ENCODE assay signal across 9 cellular contexts in the genomic region with DNA sequence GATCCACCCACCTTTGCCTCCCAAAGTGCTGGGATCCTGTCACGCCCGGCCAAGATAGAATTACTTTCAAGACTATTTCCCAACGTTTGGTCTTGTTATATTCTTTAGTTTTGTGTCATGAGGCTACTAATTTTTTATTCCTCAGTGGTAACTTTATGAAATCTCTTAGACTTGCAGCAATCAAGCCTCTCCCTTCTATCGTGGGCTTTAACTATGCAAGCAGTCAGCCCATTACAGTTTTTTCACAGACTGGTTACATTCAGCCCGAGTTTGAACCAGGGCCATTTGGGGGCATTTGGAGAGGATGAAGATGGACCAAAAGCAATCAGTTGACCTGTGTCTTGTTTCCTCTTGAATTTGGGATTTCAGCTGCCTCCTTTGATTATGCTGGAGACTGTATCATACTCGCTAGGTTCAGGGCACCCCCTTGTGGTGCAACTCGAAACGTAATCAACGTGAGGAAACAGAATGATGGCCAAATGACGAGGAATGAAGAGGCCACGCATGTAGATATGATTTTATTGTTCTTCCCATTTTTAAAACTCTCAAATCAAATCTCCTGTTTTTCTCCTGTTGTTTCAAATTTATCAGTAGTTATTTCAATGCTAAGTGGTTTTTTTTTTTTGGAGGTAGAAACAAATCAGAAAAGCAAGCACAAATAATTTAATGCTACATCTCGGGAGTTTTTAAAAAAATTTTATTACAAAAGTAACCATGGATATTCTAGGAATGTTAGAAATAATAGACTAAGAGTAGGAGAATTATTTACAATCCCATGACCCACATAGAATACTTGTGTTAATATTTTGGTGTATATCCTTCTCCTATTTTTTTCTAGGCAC.
DNase-seq lines count a peak whose midpoint lies in the region; ATAC-seq, FAIRE-seq and TF ChIP-seq lines count a peak whose summit lies in the region.
"Had no signal": no experiment of that assay in that cellular context is flagged by ENCODE, and none has a peak within 500 bp of the region (broad histone marks: within the 10 kb centered on the region; RNA-seq: fewer than 3 reads in every experiment).

No MANE protein-coding gene starts in this region.

- dilution Hi-C loops in mammary epithelial cell (cut with HindIII; ENCODE audit: low sequenced_read_pairs): no loop called here

- H3K4me1 ChIP-seq in NT2/D1 (ENCODE audit: insufficient read depth, insufficient read length) (peaks cover 4% of the 10 kb centered on the region), mammary epithelial cell (ENCODE audit: insufficient read depth, low read length) (no peaks in the 10 kb centered on the region), kidney (ENCODE audit: control insufficient read depth in 1 of 2, insufficient read depth in 1 of 2, low read depth in 1 of 2, low read length in 2 of 2) (peaks cover 3% of the 10 kb centered on the region in 2 donors)
- H3K4me1 ChIP-seq in CD8-positive, alpha-beta memory T cell (ENCODE audit: insufficient read depth, low read length): no peaks in the 10 kb centered on the region

- no peak overlapping the region for H3K4me3 Mint-ChIP-seq in stimulated activated naive B cell treated with anti-CD40 and anti-IgM and Interleukin-4, amounts not matched to agents 10 μg/mL and 1 μg/mL and 100 μg/mL, for 72 hours
- H3K4me3 Mint-ChIP-seq in CD8-positive, alpha-beta memory T cell: no peak overlapping the region

- POLR2A ChIA-PET in CD8-positive, alpha-beta memory T cell (lab: Charles Lee): no interaction called here

- CTCF ChIA-PET in mammary epithelial cell (lab: Charles Lee; ENCODE audit: low non-redundant PET): interaction anchor here (0.6 kb wide), 1 partner anchor 35 kb away, joined by 4 read pairs; no protein-coding TSS in a partner anchor
- CTCF ChIA-PET in CD8-positive, alpha-beta memory T cell (lab: Charles Lee): no interaction called here

- H3K36me3 Mint-ChIP-seq in stimulated activated naive B cell treated with anti-CD40 and anti-IgM and Interleukin-4, amounts not matched to agents 10 μg/mL and 1 μg/mL and 100 μg/mL, for 72 hours: no peaks in the 10 kb centered on the region
- H3K36me3 Mint-ChIP-seq in CD8-positive, alpha-beta memory T cell: no peaks in the 10 kb centered on the region

- 34% methylated on average over 12 of the region's 12 CpGs for WGBS in mammary epithelial cell (ENCODE audit: low coverage, missing lambda C conversion rate)

- ATAC-seq in GM18519 (IDR thresholded peaks at IDR 0.05; ENCODE audit: low FRiP score, unreplicated experiment): peak; percentile 72
- ATAC-seq in HG03280 (IDR thresholded peaks at IDR 0.05; ENCODE audit: unreplicated experiment): peak; percentile 88
- peak; percentile 38 to 49 for ATAC-seq in stimulated activated naive B cell treated with anti-CD40 and anti-IgM and Interleukin-4, amounts not matched to agents 10 μg/mL and 1 μg/mL and 100 μg/mL, for 72 hours (replicated peaks)

- TF ChIP-seq CTCF in C4-2B (conservative IDR thresholded peaks at IDR 0.05) (peak; percentile 91), mammary epithelial cell (conservative IDR thresholded peaks at IDR 0.05 in 1 of 2, IDR thresholded peaks at IDR 0.05 in 1 of 2; ENCODE audit: extremely low read depth in 1 of 2, insufficient read depth in 1 of 2, low read depth in 1 of 2, low read length in 2 of 2) (peak; percentile 82 to 88), kidney (IDR thresholded peaks at IDR 0.05; ENCODE audit: borderline replicate concordance, extremely low read depth, insufficient read depth) (peak; percentile 74)

- no peaks in the 10 kb centered on the region for H3K36me3 ChIP-seq in NT2/D1 (ENCODE audit: insufficient read depth, insufficient read length, low read length)
- H3K36me3 ChIP-seq in mammary epithelial cell (ENCODE audit: insufficient read depth, low read length): no peaks in the 10 kb centered on the region
- no peaks in the 10 kb centered on the region for H3K36me3 ChIP-seq in kidney (ENCODE audit: control insufficient read depth in 1 of 2, insufficient read depth in 2 of 2, low read length in 2 of 2)
- H3K36me3 ChIP-seq in CD8-positive, alpha-beta memory T cell (ENCODE audit: insufficient read depth, low read length): no peaks in the 10 kb centered on the region

- H3K9ac ChIP-seq in NT2/D1 (ENCODE audit: insufficient read length, low read depth) (no peak overlapping the region), mammary epithelial cell (ENCODE audit: insufficient read depth, low read length) (no peak overlapping the region), kidney (ENCODE audit: low read length in 2 of 2) (no peak overlapping the region)

- H3K4me1 Mint-ChIP-seq in stimulated activated naive B cell treated with anti-CD40 and anti-IgM and Interleukin-4, amounts not matched to agents 10 μg/mL and 1 μg/mL and 100 μg/mL, for 72 hours: no peaks in the 10 kb centered on the region
- H3K4me1 Mint-ChIP-seq in CD8-positive, alpha-beta memory T cell: no peaks in the 10 kb centered on the region

- H3K9me3 Mint-ChIP-seq in stimulated activated naive B cell treated with anti-CD40 and anti-IgM and Interleukin-4, amounts not matched to agents 10 μg/mL and 1 μg/mL and 100 μg/mL, for 72 hours: no peaks in the 10 kb centered on the region
- H3K9me3 Mint-ChIP-seq in CD8-positive, alpha-beta memory T cell: peaks cover 0 to 3% (median 0%) of the 10 kb centered on the region in 5 donors

- FAIRE-seq in kidney (lab: Jason Lieb, UNC): peak; percentile 91
- FAIRE-seq: TTC549 had no signal

- H3K9me3 ChIP-seq in NT2/D1 (ENCODE audit: insufficient read depth, low read length) (no peaks in the 10 kb centered on the region), mammary epithelial cell (replicated peaks; ENCODE audit: insufficient read depth, low read length) (no peaks in the 10 kb centered on the region), kidney (ENCODE audit: control insufficient read depth in 1 of 2, low read length in 2 of 2) (no peaks in the 10 kb centered on the region)
- H3K9me3 ChIP-seq in CD8-positive, alpha-beta memory T cell (ENCODE audit: low read length): no peaks in the 10 kb centered on the region

- DNase-seq in NT2/D1 (ENCODE audit: low read depth, low spot score): peak; percentile 33
- peak; percentile 67 for DNase-seq in mammary epithelial cell
- no peak for DNase-seq in kidney
- no peak for DNase-seq in stimulated activated naive B cell treated with anti-CD40 and anti-IgM and Interleukin-4, amounts not matched to agents 10 μg/mL and 1 μg/mL and 100 μg/mL, for 72 hours
- DNase-seq in CD8-positive, alpha-beta memory T cell: no peak

- BruUV-seq in mammary epithelial cell (replicated peaks; lab: Mats Ljungman, UMichigan): no TSS peak

- no peak overlapping the region for H3K4me3 ChIP-seq in NT2/D1 (ENCODE audit: insufficient read length, low read depth)
- no peak overlapping the region for H3K4me3 ChIP-seq in mammary epithelial cell (replicated peaks in 1 of 3; ENCODE audit: insufficient read depth in 1 of 3, low read depth in 2 of 3, low read length in 3 of 3)
- no peak overlapping the region for H3K4me3 ChIP-seq in kidney (ENCODE audit: low read length in 2 of 2)
- no peak overlapping the region for H3K4me3 ChIP-seq in CD8-positive, alpha-beta memory T cell (ENCODE audit: low read length)

- no peak overlapping the region for H3K27ac Mint-ChIP-seq in stimulated activated naive B cell treated with anti-CD40 and anti-IgM and Interleukin-4, amounts not matched to agents 10 μg/mL and 1 μg/mL and 100 μg/mL, for 72 hours
- H3K27ac Mint-ChIP-seq in CD8-positive, alpha-beta memory T cell: no peak overlapping the region

- no peak overlapping the region for H2AFZ ChIP-seq in mammary epithelial cell (ENCODE audit: low read depth, low read length)

- H3K79me2 ChIP-seq in mammary epithelial cell (ENCODE audit: insufficient read depth, low read length): peaks cover 15% of the 10 kb centered on the region

- H3K27ac ChIP-seq in C4-2B: no peak overlapping the region
- H3K27ac ChIP-seq in mammary epithelial cell (ENCODE audit: insufficient read depth, low read depth, low read length): no peak overlapping the region
- H3K27ac ChIP-seq in kidney (ENCODE audit: low read depth in 2 of 2, low read length in 2 of 2): no peak overlapping the region
- H3K27ac ChIP-seq in CD8-positive, alpha-beta memory T cell (ENCODE audit: low read depth, low read length): no peak overlapping the region

- H3K4me2 ChIP-seq in mammary epithelial cell (ENCODE audit: insufficient read depth, low read depth, low read length): no peak overlapping the region

- H3K27me3 ChIP-seq in NT2/D1 (ENCODE audit: insufficient read depth, insufficient read length) (no peaks in the 10 kb centered on the region), mammary epithelial cell (ENCODE audit: insufficient read depth, low read length) (no peaks in the 10 kb centered on the region)
- no peaks in the 10 kb centered on the region for H3K27me3 ChIP-seq in CD8-positive, alpha-beta memory T cell (ENCODE audit: insufficient read depth, low read length, poor library complexity, severe bottlenecking)

- intact Hi-C loops in mammary epithelial cell (cut with micrococcal nuclease): loop anchor here (1.0 to 5.0 kb wide), 9 partner anchors 72 to 366 kb away; no protein-coding TSS in a partner anchor
- intact Hi-C loops in kidney (cut with DNase I): loop anchor here (10.0 kb wide), 2 partner anchors 146 to 366 kb away; no protein-coding TSS in a partner anchor

- H3K27me3 Mint-ChIP-seq in stimulated activated naive B cell treated with anti-CD40 and anti-IgM and Interleukin-4, amounts not matched to agents 10 μg/mL and 1 μg/mL and 100 μg/mL, for 72 hours: no peaks in the 10 kb centered on the region
- H3K27me3 Mint-ChIP-seq in CD8-positive, alpha-beta memory T cell: peaks cover 4 to 5% of the 10 kb centered on the region in 2 donors

- in situ Hi-C loops in mammary epithelial cell (cut with MboI; ENCODE audit: low sequenced_read_pairs in 2 of 2): loop anchor here (25.0 kb wide), 1 partner anchor 373 kb away; no protein-coding TSS in a partner anchor

- H4K20me1 ChIP-seq in mammary epithelial cell (ENCODE audit: insufficient read depth, low read length): no peaks in the 10 kb centered on the region

Comparison
In these comparisons a context has a peak if more than half of its experiments do, and no peak if none do; other contexts are left out.
1. DNase-seq: peak in NT2/D1 (single experiment) and mammary epithelial cell (single experiment); none in kidney (single experiment), stimulated activated naive B cell treated with anti-CD40 and anti-IgM and Interleukin-4, amounts not matched to agents 10 μg/mL and 1 μg/mL and 100 μg/mL, for 72 hours (single experiment) and CD8-positive, alpha-beta memory T cell (0 of 5).
2. Peak in every context shown above with its lines, with median percentiles within 50 percentile points of each other: CTCF ChIP-seq and ATAC-seq.